Comparison of ENCODE assay signal across 1 cellular context in genomic region chr9:124513374-124513994, GRCh38.
TF ChIP-seq lines count a peak whose summit lies in the region.

No MANE protein-coding gene starts in this region.

TF ChIP-seq in HEK293, 187 proteins besides CTCF, POLR2A, EP300 and RAD21 (continued from another document):
- TF ChIP-seq ZNF692 (tag by site-specific recombination; IDR thresholded peaks at IDR 0.05) (0 out of 2 replicates have a peak, but pooled peaks have one; percentile 42), ZNF449 (tag by site-specific recombination; IDR thresholded peaks at IDR 0.05) (0 out of 2 replicates have a peak, but pooled peaks have one; percentile 24), PRDM10 (tag by site-specific recombination; IDR thresholded peaks at IDR 0.05) (peak; percentile 97), ZNF473 (tag by site-specific recombination; IDR thresholded peaks at IDR 0.05) (no peak), ZNF585B (tag by site-specific recombination; IDR thresholded peaks at IDR 0.05) (no peak), ZNF791 (tag by site-specific recombination; IDR thresholded peaks at IDR 0.05) (no peak)
